1 cellular context compared by ENCODE assay signal in the genomic region with DNA sequence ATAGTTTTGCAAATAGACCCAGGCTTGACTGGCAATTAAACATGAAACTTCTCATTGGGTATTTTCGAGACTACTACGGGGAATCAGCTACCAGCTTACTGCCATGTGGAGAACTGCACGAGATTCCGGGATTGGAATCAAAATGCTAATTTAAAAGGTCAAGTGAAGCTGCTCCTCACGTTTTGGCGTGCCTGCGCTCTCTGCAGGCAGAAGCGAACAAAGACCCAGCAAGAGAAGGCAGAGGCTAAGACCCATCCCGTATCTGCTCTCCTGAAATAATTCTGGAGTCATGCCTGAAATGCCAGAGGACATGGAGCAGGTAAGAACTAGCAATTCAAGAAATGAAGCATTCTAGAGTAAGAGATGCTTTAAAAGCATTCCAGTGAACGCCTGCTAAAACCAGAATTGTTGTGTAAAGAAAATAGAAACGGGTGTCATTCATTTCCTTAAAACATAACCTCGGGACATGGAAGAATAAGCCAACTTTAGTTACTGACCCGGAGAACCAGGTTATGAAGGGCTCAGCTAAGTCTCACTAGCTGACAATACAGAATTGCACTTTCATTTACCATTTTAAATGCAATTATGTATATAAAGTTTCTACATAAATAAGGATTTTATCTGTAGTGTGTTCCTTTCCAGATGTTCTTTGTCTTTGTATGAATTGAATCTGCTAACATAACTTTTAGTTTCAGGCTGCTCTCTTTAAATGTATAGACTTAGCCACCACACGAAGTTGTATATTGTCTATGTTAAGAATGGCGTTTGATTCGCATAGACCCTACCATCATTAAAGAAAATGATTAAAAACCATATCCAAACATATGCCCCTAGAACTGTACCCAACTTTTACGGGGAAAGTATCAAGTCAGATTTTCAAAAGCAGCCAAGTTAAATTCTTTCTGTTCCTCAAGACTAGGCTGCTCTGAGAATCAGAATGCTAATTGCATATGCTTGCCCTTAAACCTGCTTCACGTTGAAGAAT.
TF ChIP-seq lines count a peak whose summit lies in the region.

No MANE protein-coding gene starts in this region.

TF ChIP-seq in K562, 482 proteins besides CTCF, POLR2A, EP300 and RAD21 (continued from another document and continues in another):
- TF ChIP-seq, protein P1, sequence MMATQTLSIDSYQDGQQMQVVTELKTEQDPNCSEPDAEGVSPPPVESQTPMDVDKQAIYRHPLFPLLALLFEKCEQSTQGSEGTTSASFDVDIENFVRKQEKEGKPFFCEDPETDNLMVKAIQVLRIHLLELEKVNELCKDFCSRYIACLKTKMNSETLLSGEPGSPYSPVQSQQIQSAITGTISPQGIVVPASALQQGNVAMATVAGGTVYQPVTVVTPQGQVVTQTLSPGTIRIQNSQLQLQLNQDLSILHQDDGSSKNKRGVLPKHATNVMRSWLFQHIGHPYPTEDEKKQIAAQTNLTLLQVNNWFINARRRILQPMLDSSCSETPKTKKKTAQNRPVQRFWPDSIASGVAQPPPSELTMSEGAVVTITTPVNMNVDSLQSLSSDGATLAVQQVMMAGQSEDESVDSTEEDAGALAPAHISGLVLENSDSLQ (IDR thresholded peaks at IDR 0.05), result peak; percentile 49; the same call in 1 of the 2 replicates
- TF ChIP-seq, protein P2, sequence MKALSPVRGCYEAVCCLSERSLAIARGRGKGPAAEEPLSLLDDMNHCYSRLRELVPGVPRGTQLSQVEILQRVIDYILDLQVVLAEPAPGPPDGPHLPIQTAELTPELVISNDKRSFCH (CRISPR knock-in tag; IDR thresholded peaks at IDR 0.05), result no peak
- TF ChIP-seq, protein P2 (tag; IDR thresholded peaks at IDR 0.05), result peak; percentile 97
- TF ChIP-seq ZZZ3 (IDR thresholded peaks at IDR 0.05) (no peak), RCOR1 (IDR thresholded peaks at IDR 0.05; ENCODE audit: borderline replicate concordance in 1 of 2, low read depth in 2 of 2, low read length in 2 of 2) (0 out of 4 replicates have a peak, but pooled peaks of 1 of the 2 experiments have one; percentile 21), HDAC1 (IDR thresholded peaks at IDR 0.05) (peak in 1 of 2 experiments; percentile 50; a peak in 2 of 4 replicates), ETV1 (tag; conservative IDR thresholded peaks at IDR 0.05; ENCODE audit: low read depth) (0 out of 2 replicates have a peak, but pooled peaks have one; percentile 13), FOSL1 (tag; conservative IDR thresholded peaks at IDR 0.05) (peak; percentile 12; the same call in 1 of the 2 replicates), SAP30 (IDR thresholded peaks at IDR 0.05; ENCODE audit: borderline replicate concordance, insufficient read depth, low read depth, low read length, poor library complexity, severe bottlenecking) (peak; percentile 2), NR2C1 (IDR thresholded peaks at IDR 0.05) (peak; percentile 46; the same call in 1 of the 2 replicates), NR2C1 (tag; IDR thresholded peaks at IDR 0.05) (peak; percentile 75), KLF16 (IDR thresholded peaks at IDR 0.05) (0 out of 2 replicates have a peak, but pooled peaks have one; percentile 9), BHLHE40 (IDR thresholded peaks at IDR 0.05; ENCODE audit: low read length) (peak; percentile 98), TAL1 (IDR thresholded peaks at IDR 0.05) (no peak), PCBP1 (IDR thresholded peaks at IDR 0.05; ENCODE audit: low read depth, low read length, poor library complexity, severe bottlenecking) (no peak), JUN (IDR thresholded peaks at IDR 0.05; ENCODE audit: borderline replicate concordance, low read depth, low read length) (0 out of 2 replicates have a peak, but pooled peaks have one; percentile 21), JUN (CRISPR knock-in tag; IDR thresholded peaks at IDR 0.05; ENCODE audit: borderline replicate concordance) (no peak), GABPB1 (CRISPR knock-in tag; IDR thresholded peaks at IDR 0.05) (peak; percentile 23; the same call in 1 of the 2 replicates), KDM1A (IDR thresholded peaks at IDR 0.05) (0 out of 4 replicates have a peak, but pooled peaks of 1 of the 2 experiments have one; percentile 32), TEAD4 (IDR thresholded peaks at IDR 0.05; ENCODE audit: low read length) (peak; percentile 58), TEAD4 (CRISPR knock-in tag; IDR thresholded peaks at IDR 0.05; ENCODE audit: borderline replicate concordance) (no peak), POLR2AphosphoS5 (IDR thresholded peaks at IDR 0.05; ENCODE audit: control insufficient read depth, insufficient read depth, low read depth, low read length) (peak; percentile 62; the same call in 1 of the 2 replicates), BCOR (IDR thresholded peaks at IDR 0.05) (peak; percentile 51; the same call in 1 of the 2 replicates), GABPA (tag; conservative IDR thresholded peaks at IDR 0.05; ENCODE audit: low read depth) (0 out of 2 replicates have a peak, but pooled peaks have one; percentile 24), POLR2H (tag; IDR thresholded peaks at IDR 0.05; ENCODE audit: low read depth) (peak; percentile 19; the same call in 1 of the 2 replicates), PHF8 (IDR thresholded peaks at IDR 0.05; ENCODE audit: borderline replicate concordance, low read length) (peak; percentile 17; the same call in 1 of the 2 replicates), RBM25 (IDR thresholded peaks at IDR 0.05; ENCODE audit: low read depth, low read length, severe bottlenecking) (peak; percentile 63), MAZ (CRISPR knock-in tag; conservative IDR thresholded peaks at IDR 0.05 in 1 of 2, IDR thresholded peaks at IDR 0.05 in 1 of 2) (peak in 1 of 2 experiments; percentile 38; a peak in 1 of 4 replicates)
- TF ChIP-seq, protein P3, sequence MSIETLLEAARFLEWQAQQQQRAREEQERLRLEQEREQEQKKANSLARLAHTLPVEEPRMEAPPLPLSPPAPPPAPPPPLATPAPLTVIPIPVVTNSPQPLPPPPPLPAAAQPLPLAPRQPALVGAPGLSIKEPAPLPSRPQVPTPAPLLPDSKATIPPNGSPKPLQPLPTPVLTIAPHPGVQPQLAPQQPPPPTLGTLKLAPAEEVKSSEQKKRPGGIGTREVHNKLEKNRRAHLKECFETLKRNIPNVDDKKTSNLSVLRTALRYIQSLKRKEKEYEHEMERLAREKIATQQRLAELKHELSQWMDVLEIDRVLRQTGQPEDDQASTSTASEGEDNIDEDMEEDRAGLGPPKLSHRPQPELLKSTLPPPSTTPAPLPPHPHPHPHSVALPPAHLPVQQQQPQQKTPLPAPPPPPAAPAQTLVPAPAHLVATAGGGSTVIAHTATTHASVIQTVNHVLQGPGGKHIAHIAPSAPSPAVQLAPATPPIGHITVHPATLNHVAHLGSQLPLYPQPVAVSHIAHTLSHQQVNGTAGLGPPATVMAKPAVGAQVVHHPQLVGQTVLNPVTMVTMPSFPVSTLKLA (conservative IDR thresholded peaks at IDR 0.05), result peak; percentile 62 to 64; a peak in 3 of 4 replicates
- TF ChIP-seq, protein P4, sequence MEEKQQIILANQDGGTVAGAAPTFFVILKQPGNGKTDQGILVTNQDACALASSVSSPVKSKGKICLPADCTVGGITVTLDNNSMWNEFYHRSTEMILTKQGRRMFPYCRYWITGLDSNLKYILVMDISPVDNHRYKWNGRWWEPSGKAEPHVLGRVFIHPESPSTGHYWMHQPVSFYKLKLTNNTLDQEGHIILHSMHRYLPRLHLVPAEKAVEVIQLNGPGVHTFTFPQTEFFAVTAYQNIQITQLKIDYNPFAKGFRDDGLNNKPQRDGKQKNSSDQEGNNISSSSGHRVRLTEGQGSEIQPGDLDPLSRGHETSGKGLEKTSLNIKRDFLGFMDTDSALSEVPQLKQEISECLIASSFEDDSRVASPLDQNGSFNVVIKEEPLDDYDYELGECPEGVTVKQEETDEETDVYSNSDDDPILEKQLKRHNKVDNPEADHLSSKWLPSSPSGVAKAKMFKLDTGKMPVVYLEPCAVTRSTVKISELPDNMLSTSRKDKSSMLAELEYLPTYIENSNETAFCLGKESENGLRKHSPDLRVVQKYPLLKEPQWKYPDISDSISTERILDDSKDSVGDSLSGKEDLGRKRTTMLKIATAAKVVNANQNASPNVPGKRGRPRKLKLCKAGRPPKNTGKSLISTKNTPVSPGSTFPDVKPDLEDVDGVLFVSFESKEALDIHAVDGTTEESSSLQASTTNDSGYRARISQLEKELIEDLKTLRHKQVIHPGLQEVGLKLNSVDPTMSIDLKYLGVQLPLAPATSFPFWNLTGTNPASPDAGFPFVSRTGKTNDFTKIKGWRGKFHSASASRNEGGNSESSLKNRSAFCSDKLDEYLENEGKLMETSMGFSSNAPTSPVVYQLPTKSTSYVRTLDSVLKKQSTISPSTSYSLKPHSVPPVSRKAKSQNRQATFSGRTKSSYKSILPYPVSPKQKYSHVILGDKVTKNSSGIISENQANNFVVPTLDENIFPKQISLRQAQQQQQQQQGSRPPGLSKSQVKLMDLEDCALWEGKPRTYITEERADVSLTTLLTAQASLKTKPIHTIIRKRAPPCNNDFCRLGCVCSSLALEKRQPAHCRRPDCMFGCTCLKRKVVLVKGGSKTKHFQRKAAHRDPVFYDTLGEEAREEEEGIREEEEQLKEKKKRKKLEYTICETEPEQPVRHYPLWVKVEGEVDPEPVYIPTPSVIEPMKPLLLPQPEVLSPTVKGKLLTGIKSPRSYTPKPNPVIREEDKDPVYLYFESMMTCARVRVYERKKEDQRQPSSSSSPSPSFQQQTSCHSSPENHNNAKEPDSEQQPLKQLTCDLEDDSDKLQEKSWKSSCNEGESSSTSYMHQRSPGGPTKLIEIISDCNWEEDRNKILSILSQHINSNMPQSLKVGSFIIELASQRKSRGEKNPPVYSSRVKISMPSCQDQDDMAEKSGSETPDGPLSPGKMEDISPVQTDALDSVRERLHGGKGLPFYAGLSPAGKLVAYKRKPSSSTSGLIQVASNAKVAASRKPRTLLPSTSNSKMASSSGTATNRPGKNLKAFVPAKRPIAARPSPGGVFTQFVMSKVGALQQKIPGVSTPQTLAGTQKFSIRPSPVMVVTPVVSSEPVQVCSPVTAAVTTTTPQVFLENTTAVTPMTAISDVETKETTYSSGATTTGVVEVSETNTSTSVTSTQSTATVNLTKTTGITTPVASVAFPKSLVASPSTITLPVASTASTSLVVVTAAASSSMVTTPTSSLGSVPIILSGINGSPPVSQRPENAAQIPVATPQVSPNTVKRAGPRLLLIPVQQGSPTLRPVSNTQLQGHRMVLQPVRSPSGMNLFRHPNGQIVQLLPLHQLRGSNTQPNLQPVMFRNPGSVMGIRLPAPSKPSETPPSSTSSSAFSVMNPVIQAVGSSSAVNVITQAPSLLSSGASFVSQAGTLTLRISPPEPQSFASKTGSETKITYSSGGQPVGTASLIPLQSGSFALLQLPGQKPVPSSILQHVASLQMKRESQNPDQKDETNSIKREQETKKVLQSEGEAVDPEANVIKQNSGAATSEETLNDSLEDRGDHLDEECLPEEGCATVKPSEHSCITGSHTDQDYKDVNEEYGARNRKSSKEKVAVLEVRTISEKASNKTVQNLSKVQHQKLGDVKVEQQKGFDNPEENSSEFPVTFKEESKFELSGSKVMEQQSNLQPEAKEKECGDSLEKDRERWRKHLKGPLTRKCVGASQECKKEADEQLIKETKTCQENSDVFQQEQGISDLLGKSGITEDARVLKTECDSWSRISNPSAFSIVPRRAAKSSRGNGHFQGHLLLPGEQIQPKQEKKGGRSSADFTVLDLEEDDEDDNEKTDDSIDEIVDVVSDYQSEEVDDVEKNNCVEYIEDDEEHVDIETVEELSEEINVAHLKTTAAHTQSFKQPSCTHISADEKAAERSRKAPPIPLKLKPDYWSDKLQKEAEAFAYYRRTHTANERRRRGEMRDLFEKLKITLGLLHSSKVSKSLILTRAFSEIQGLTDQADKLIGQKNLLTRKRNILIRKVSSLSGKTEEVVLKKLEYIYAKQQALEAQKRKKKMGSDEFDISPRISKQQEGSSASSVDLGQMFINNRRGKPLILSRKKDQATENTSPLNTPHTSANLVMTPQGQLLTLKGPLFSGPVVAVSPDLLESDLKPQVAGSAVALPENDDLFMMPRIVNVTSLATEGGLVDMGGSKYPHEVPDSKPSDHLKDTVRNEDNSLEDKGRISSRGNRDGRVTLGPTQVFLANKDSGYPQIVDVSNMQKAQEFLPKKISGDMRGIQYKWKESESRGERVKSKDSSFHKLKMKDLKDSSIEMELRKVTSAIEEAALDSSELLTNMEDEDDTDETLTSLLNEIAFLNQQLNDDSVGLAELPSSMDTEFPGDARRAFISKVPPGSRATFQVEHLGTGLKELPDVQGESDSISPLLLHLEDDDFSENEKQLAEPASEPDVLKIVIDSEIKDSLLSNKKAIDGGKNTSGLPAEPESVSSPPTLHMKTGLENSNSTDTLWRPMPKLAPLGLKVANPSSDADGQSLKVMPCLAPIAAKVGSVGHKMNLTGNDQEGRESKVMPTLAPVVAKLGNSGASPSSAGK (IDR thresholded peaks at IDR 0.05), result peak; percentile 27; the same call in 1 of the 2 replicates
- TF ChIP-seq, protein P5, sequence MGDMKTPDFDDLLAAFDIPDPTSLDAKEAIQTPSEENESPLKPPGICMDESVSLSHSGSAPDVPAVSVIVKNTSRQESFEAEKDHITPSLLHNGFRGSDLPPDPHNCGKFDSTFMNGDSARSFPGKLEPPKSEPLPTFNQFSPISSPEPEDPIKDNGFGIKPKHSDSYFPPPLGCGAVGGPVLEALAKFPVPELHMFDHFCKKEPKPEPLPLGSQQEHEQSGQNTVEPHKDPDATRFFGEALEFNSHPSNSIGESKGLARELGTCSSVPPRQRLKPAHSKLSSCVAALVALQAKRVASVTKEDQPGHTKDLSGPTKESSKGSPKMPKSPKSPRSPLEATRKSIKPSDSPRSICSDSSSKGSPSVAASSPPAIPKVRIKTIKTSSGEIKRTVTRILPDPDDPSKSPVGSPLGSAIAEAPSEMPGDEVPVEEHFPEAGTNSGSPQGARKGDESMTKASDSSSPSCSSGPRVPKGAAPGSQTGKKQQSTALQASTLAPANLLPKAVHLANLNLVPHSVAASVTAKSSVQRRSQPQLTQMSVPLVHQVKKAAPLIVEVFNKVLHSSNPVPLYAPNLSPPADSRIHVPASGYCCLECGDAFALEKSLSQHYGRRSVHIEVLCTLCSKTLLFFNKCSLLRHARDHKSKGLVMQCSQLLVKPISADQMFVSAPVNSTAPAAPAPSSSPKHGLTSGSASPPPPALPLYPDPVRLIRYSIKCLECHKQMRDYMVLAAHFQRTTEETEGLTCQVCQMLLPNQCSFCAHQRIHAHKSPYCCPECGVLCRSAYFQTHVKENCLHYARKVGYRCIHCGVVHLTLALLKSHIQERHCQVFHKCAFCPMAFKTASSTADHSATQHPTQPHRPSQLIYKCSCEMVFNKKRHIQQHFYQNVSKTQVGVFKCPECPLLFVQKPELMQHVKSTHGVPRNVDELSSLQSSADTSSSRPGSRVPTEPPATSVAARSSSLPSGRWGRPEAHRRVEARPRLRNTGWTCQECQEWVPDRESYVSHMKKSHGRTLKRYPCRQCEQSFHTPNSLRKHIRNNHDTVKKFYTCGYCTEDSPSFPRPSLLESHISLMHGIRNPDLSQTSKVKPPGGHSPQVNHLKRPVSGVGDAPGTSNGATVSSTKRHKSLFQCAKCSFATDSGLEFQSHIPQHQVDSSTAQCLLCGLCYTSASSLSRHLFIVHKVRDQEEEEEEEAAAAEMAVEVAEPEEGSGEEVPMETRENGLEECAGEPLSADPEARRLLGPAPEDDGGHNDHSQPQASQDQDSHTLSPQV (IDR thresholded peaks at IDR 0.05), result peak; percentile 30; the same call in 1 of the 2 replicates
